ENCODE assay signal across 24 cellular contexts in genomic region chr13:45352031-45352430, GRCh38. TPM values are rescaled to one million over a fixed set of nuclear protein-coding genes. Genes with fewer than 3 reads are reported as not detected.
DNase-seq lines count a peak whose midpoint lies in the region; ATAC-seq, FAIRE-seq and TF ChIP-seq lines count a peak whose summit lies in the region.
"Had no signal": no experiment of that assay in that cellular context is flagged by ENCODE, and none has a peak within 500 bp of the region (broad histone marks: within the 10 kb centered on the region; RNA-seq: fewer than 3 reads in every experiment).

No MANE protein-coding gene starts in this region.

- H3K9me3 ChIP-seq in astrocyte (ENCODE audit: insufficient read depth, low read depth, low read length) = no peaks in the 10 kb centered on the region
- no peaks in the 10 kb centered on the region for H3K9me3 ChIP-seq in esophagus (ENCODE audit: control insufficient read depth in 2 of 2, insufficient read depth in 1 of 2, low read depth in 1 of 2, low read length in 1 of 2)
- no peaks in the 10 kb centered on the region for H3K9me3 ChIP-seq in mucosa of descending colon
- no peaks in the 10 kb centered on the region for H3K9me3 ChIP-seq in CD4-positive, alpha-beta T cell (ENCODE audit: control insufficient read depth, low read length)
- H3K9me3 ChIP-seq: BLaER1 had no signal

- H3K4me3 Mint-ChIP-seq in activated CD4-positive, alpha-beta T cell treated with anti-CD3 and anti-CD28 coated beads, Interleukin-2, amount 10 ng/mL, durations not matched to agents 7 days and 5 days = no peak overlapping the region
- H3K4me3 Mint-ChIP-seq in astrocyte (ENCODE audit: unreplicated experiment) = no peak overlapping the region
- no peak overlapping the region for H3K4me3 Mint-ChIP-seq in CD4-positive, alpha-beta T cell
- H3K4me3 Mint-ChIP-seq: HFFc6 had no signal

- TF ChIP-seq CTCF in astrocyte (IDR thresholded peaks at IDR 0.05; ENCODE audit: insufficient read depth, low read depth, low read length) (no peak), mucosa of descending colon (IDR thresholded peaks at IDR 0.05) (no peak)
- no peak for TF ChIP-seq CTCF in CD4-positive, alpha-beta T cell (IDR thresholded peaks at IDR 0.05)

- H3K4me1 Mint-ChIP-seq in activated CD4-positive, alpha-beta T cell treated with anti-CD3 and anti-CD28 coated beads, Interleukin-2, amount 10 ng/mL, durations not matched to agents 7 days and 5 days = peaks cover 22% of the 10 kb centered on the region
- H3K4me1 Mint-ChIP-seq in astrocyte (ENCODE audit: low read depth, unreplicated experiment) = peaks cover 3% of the 10 kb centered on the region
- H3K4me1 Mint-ChIP-seq in CD4-positive, alpha-beta T cell (ENCODE audit: low read depth) = peaks cover 7% of the 10 kb centered on the region

- WGBS in esophagus, 2 donors = 60 to 73% methylated on average over 10 of the region's 10 CpGs

- peak overlapping the region; percentile 31 for H3K27ac Mint-ChIP-seq in activated CD4-positive, alpha-beta T cell treated with anti-CD3 and anti-CD28 coated beads, Interleukin-2, amount 10 ng/mL, durations not matched to agents 7 days and 5 days
- peak overlapping the region; percentile 34 for H3K27ac Mint-ChIP-seq in astrocyte (ENCODE audit: unreplicated experiment)
- no peak overlapping the region for H3K27ac Mint-ChIP-seq in CD4-positive, alpha-beta T cell
- H3K27ac Mint-ChIP-seq: HFFc6 had no signal

- no peak overlapping the region for H2AFZ ChIP-seq in astrocyte (ENCODE audit: low read depth, low read length)

- H3K9ac ChIP-seq in astrocyte (ENCODE audit: low read length) = no peak overlapping the region
- H3K9ac ChIP-seq: BLaER1 had no signal

- no peak for FAIRE-seq in astrocyte (lab: Jason Lieb, UNC)
- FAIRE-seq: GM12892 had no signal

- H3K27ac ChIP-seq in astrocyte (ENCODE audit: low read depth, low read length) (no peak overlapping the region), esophagus (ENCODE audit: low read depth in 2 of 2, low read length in 1 of 2) (peak overlapping the region; percentile 40 to 79)
- no peak overlapping the region for H3K27ac ChIP-seq in CD4-positive, alpha-beta T cell (ENCODE audit: low read depth, low read length)
- H3K27ac ChIP-seq: 22Rv1, BLaER1, HL-60 had no signal

- H3K4me1 ChIP-seq in astrocyte (ENCODE audit: insufficient read depth, low read length) = no peaks in the 10 kb centered on the region
- H3K4me1 ChIP-seq in esophagus (ENCODE audit: control insufficient read depth in 2 of 2, insufficient read depth in 2 of 2, low read length in 1 of 2) = no peaks in the 10 kb centered on the region
- H3K4me1 ChIP-seq in mucosa of descending colon (ENCODE audit: low read depth) = no peaks in the 10 kb centered on the region

- H3K36me3 ChIP-seq in astrocyte (ENCODE audit: insufficient read depth, low read length) = peaks cover 16% of the 10 kb centered on the region
- peaks cover 0 to 4% of the 10 kb centered on the region in 2 donors for H3K36me3 ChIP-seq in esophagus (ENCODE audit: control insufficient read depth in 2 of 2, insufficient read depth in 2 of 2, low read length in 1 of 2)
- peaks cover 7% of the 10 kb centered on the region for H3K36me3 ChIP-seq in mucosa of descending colon (ENCODE audit: low read depth)

- no peak overlapping the region for H3K4me2 ChIP-seq in astrocyte (ENCODE audit: low read length)
- H3K4me2 ChIP-seq: BLaER1 had no signal

- DNase-seq in activated CD4-positive, alpha-beta T cell treated with anti-CD3 and anti-CD28 coated beads, Interleukin-2, amount 10 ng/mL, durations not matched to agents 7 days and 5 days = no peak
- DNase-seq in activated CD4-positive, alpha-beta T cell treated with anti-CD3 and anti-CD28 coated beads, Interleukin-2, amount 50 U/mL, for 4 hours = no peak
- peak; percentile 69 for DNase-seq in astrocyte (ENCODE audit: low read depth)
- no peak for DNase-seq in mucosa of descending colon
- DNase-seq in CD4-positive, alpha-beta T cell = no peak
- no peak for DNase-seq in posterior cingulate gyrus
- no peak for DNase-seq in occipital lobe (lab: John Stamatoyannopoulos, UW)
- DNase-seq: ACHN; Calu3; CD4-positive, alpha-beta memory T cell; DMS153; H7; HFFc6; KBM-7; NCI-H1092; NCI-H146; NCI-H2029; NCI-H2227 treated with DMSO at 0.1 percent for 48 hours; NCI-H510A had no signal

- H3K36me3 Mint-ChIP-seq in activated CD4-positive, alpha-beta T cell treated with anti-CD3 and anti-CD28 coated beads, Interleukin-2, amount 10 ng/mL, durations not matched to agents 7 days and 5 days (ENCODE audit: low read depth) = peaks cover 43% of the 10 kb centered on the region
- H3K36me3 Mint-ChIP-seq in astrocyte (ENCODE audit: low read depth, unreplicated experiment) = peaks cover 16% of the 10 kb centered on the region
- peaks cover 68% of the 10 kb centered on the region for H3K36me3 Mint-ChIP-seq in CD4-positive, alpha-beta T cell (ENCODE audit: low read depth)

- intact Hi-C loops in mucosa of descending colon (cut with DNase I, micrococcal nuclease) = no loop called here
- intact Hi-C loops in CD4-positive, alpha-beta T cell (cut with DNase I, micrococcal nuclease) = no loop called here
- intact Hi-C loops in posterior cingulate gyrus (cut with DNase I) = no loop called here

- H3K79me2 ChIP-seq in astrocyte (ENCODE audit: insufficient read depth, low read length) = no peaks in the 10 kb centered on the region

- H3K4me3 ChIP-seq in astrocyte (ENCODE audit: insufficient read depth, low read depth, low read length) = no peak overlapping the region
- H3K4me3 ChIP-seq in esophagus (ENCODE audit: low read depth in 1 of 2, low read length in 2 of 2) = no peak overlapping the region
- H3K4me3 ChIP-seq in mucosa of descending colon = no peak overlapping the region
- H3K4me3 ChIP-seq: BLaER1 had no signal

- peaks cover 10% of the 10 kb centered on the region for H4K20me1 ChIP-seq in astrocyte (ENCODE audit: insufficient read depth, low read length)
- H4K20me1 ChIP-seq: BLaER1 had no signal

- ATAC-seq in mucosa of descending colon = peak; percentile 47
- ATAC-seq in CD4-positive, alpha-beta T cell (ENCODE audit: poor library complexity) = no peak

- CTCF ChIA-PET in activated CD4-positive, alpha-beta T cell treated with anti-CD3 and anti-CD28 coated beads, Interleukin-2, amount 10 ng/mL, durations not matched to agents 7 days and 5 days (lab: Charles Lee) = interaction anchor here (0.6 to 1.0 kb wide), 4 partner anchors 8 to 153 kb away, joined by 3 read pairs; no protein-coding TSS in a partner anchor
- CTCF ChIA-PET in CD4-positive, alpha-beta T cell (lab: Charles Lee) = no interaction called here

- H3K27me3 ChIP-seq in astrocyte (ENCODE audit: insufficient read depth, low read length) (no peaks in the 10 kb centered on the region), esophagus (ENCODE audit: control insufficient read depth in 1 of 2, insufficient read depth in 2 of 2, low read length in 2 of 2) (no peaks in the 10 kb centered on the region)
- no peaks in the 10 kb centered on the region for H3K27me3 ChIP-seq in CD4-positive, alpha-beta T cell (ENCODE audit: control insufficient read depth, insufficient read depth, low read length)
- H3K27me3 ChIP-seq: BLaER1 had no signal

- no peaks in the 10 kb centered on the region for H3K27me3 Mint-ChIP-seq in activated CD4-positive, alpha-beta T cell treated with anti-CD3 and anti-CD28 coated beads, Interleukin-2, amount 10 ng/mL, durations not matched to agents 7 days and 5 days
- H3K27me3 Mint-ChIP-seq in astrocyte (ENCODE audit: low read depth, unreplicated experiment) = no peaks in the 10 kb centered on the region
- H3K27me3 Mint-ChIP-seq in CD4-positive, alpha-beta T cell = no peaks in the 10 kb centered on the region
- H3K27me3 Mint-ChIP-seq: CD4-positive, alpha-beta memory T cell had no signal

- POLR2A ChIA-PET in activated CD4-positive, alpha-beta T cell treated with anti-CD3 and anti-CD28 coated beads, Interleukin-2, amount 10 ng/mL, durations not matched to agents 7 days and 5 days (lab: Charles Lee) = no interaction called here
- POLR2A ChIA-PET in CD4-positive, alpha-beta T cell (lab: Charles Lee) = interaction anchor here (1.0 kb wide), 1 partner anchor 15 kb away, joined by 5 read pairs; no protein-coding TSS in a partner anchor

- no peaks in the 10 kb centered on the region for H3K9me3 Mint-ChIP-seq in activated CD4-positive, alpha-beta T cell treated with anti-CD3 and anti-CD28 coated beads, Interleukin-2, amount 10 ng/mL, durations not matched to agents 7 days and 5 days
- H3K9me3 Mint-ChIP-seq in astrocyte (ENCODE audit: unreplicated experiment) = no peaks in the 10 kb centered on the region
- no peaks in the 10 kb centered on the region for H3K9me3 Mint-ChIP-seq in CD4-positive, alpha-beta T cell
- H3K9me3 Mint-ChIP-seq: CD4-positive, alpha-beta memory T cell; HFFc6 had no signal

RNA-seq across cellular contexts. Expression of gene TPT1, which starts 11.0 kb away (rescaled TPM):
- 1,000 to 10,000 TPM; 4,825 to 5,097 TPM for total RNA-seq in activated CD4-positive, alpha-beta T cell treated with anti-CD3 and anti-CD28 coated beads, Interleukin-2, amount 10 ng/mL, durations not matched to agents 7 days and 5 days
- total RNA-seq in astrocyte (2,316 and 2,540 TPM in 2 replicates), mucosa of descending colon (1,000 to 10,000 TPM; 3,253 to 4,069 (median 3,560) TPM), occipital lobe (2,066 TPM)
- 1,000 to 10,000 TPM; 5,857 to 6,692 TPM for polyA plus RNA-seq in esophagus
- total RNA-seq in CD4-positive, alpha-beta T cell = 1,000 to 10,000 TPM; 8,742 to 8,834 TPM

Comparison
In these comparisons a context has a peak if more than half of its experiments do, and no peak if none do; other contexts are left out.
1. H3K27ac ChIP-seq: peak in esophagus (2 of 2); none in astrocyte (single experiment) and CD4-positive, alpha-beta T cell (single experiment).